1 cellular context compared by ENCODE assay signal in genomic region chr11:72070486-72070885, GRCh38.
TF ChIP-seq lines count a peak whose summit lies in the region.

No MANE protein-coding gene starts in this region.

TF ChIP-seq in WTC11, 78 proteins besides CTCF, POLR2A, EP300 and RAD21 (continued from another document):
- TF ChIP-seq USF2 (CRISPR knock-in tag; IDR thresholded peaks at IDR 0.05) (no peak), MLX (CRISPR knock-in tag; IDR thresholded peaks at IDR 0.05) (no peak), ZNF416 (CRISPR knock-in tag; IDR thresholded peaks at IDR 0.05) (no peak), ZNF281 (CRISPR knock-in tag; IDR thresholded peaks at IDR 0.05) (no peak), NFYB (CRISPR knock-in tag; conservative IDR thresholded peaks at IDR 0.05; ENCODE audit: low read depth) (no peak)
